27 cellular contexts compared by ENCODE assay signal in genomic region chr17:79597996-79598557, GRCh38. TPM values are rescaled to one million over a fixed set of nuclear protein-coding genes. Genes with fewer than 3 reads are reported as not detected.
DNase-seq lines count a peak whose midpoint lies in the region; ATAC-seq, FAIRE-seq and TF ChIP-seq lines count a peak whose summit lies in the region.
"Had no signal": no experiment of that assay in that cellular context is flagged by ENCODE, and none has a peak within 500 bp of the region (broad histone marks: within the 10 kb centered on the region; RNA-seq: fewer than 3 reads in every experiment).

No MANE protein-coding gene starts in this region.

- H3K4me3 ChIP-seq in BLaER1 (no peak overlapping the region), HCT116 (replicated peaks in 1 of 2; ENCODE audit: low read depth in 1 of 2, low read length in 2 of 2) (no peak overlapping the region), GM12878 (no peak overlapping the region)
- H3K4me3 ChIP-seq: GM23248, MG63 had no signal

- peaks cover 32% of the 10 kb centered on the region for H3K27me3 ChIP-seq in BLaER1
- H3K27me3 ChIP-seq in HCT116 (ENCODE audit: insufficient read depth, low read length) = peaks cover 79% of the 10 kb centered on the region
- peaks cover 0 to 6% of the 10 kb centered on the region in 2 experiments; a peak in 2 of 4 replicates for H3K27me3 ChIP-seq in GM12878 (replicated peaks in 1 of 2; ENCODE audit: control insufficient read depth in 2 of 2, insufficient read depth in 2 of 2, low read length in 1 of 2)

- peaks cover 59% of the 10 kb centered on the region for H3K4me1 ChIP-seq in BLaER1
- no peaks in the 10 kb centered on the region for H3K4me1 ChIP-seq in HCT116 (ENCODE audit: control insufficient read depth in 1 of 2, insufficient read depth in 2 of 2, low read length in 2 of 2)
- no peaks in the 10 kb centered on the region for H3K4me1 ChIP-seq in GM12878 (ENCODE audit: control insufficient read depth, insufficient read depth, low read length)

- in situ Hi-C loops in GM12878 (cut with MboI) = no loop called here

- H3K27ac ChIP-seq in BLaER1 (no peak overlapping the region), HCT116 (ENCODE audit: low read depth, low read length) (no peak overlapping the region), GM12878 (ENCODE audit: control insufficient read depth, insufficient read depth) (no peak overlapping the region)
- H3K27ac ChIP-seq: GM23248 had no signal

- no peak for DNase-seq in HCT116 (ENCODE audit: low read depth, low spot score)
- DNase-seq in GM12878 (ENCODE audit: low read depth, low spot score) = no peak
- peak; percentile 60 for DNase-seq in left kidney (ENCODE audit: low read depth, low spot score)
- DNase-seq in effector CD8-positive, alpha-beta T cell (lab: John Stamatoyannopoulos, UW) = no peak
- DNase-seq in HuH-7.5 (ENCODE audit: low spot score) = no peak
- no peak for DNase-seq in DMS153 treated with DMSO at 0.1 percent for 48 hours (lab: John Stamatoyannopoulos, UW; ENCODE audit: unreplicated experiment)
- DNase-seq: EL; GM23248; HCEC 1CT; Kasumi-1; MG63; NCI-H1048; NCI-H1417 treated with DMSO at 0.1 percent for 48 hours; NCI-H187 treated with DMSO at 0.1 percent for 48 hours; NCI-H2227 treated with DMSO at 0.1 percent for 48 hours; NCI-H510A; NK-92 treated with Interleukin-12 subunit alpha and Interleukin-12 subunit beta, amount 100 ng/mL, for 24 hours; SIG-M5; T-cell had no signal

- no peak overlapping the region for H2AFZ ChIP-seq in HCT116 (ENCODE audit: low read depth, low read length, poor library complexity, severe bottlenecking)
- H2AFZ ChIP-seq in GM12878 (ENCODE audit: control insufficient read depth, low read depth, low read length) = no peak overlapping the region
- H2AFZ ChIP-seq: GM23248 had no signal

- CTCF ChIA-PET in HCT116 (lab: Charles Lee) = no interaction called here
- CTCF ChIA-PET in GM12878 (lab: Yijun Ruan, JAX) = no interaction called here

- H3K9ac ChIP-seq in BLaER1 (no peak overlapping the region), HCT116 (ENCODE audit: low read length) (no peak overlapping the region), GM12878 (ENCODE audit: control insufficient read depth, insufficient read depth, low read length) (no peak overlapping the region)
- H3K9ac ChIP-seq: GM23248 had no signal

- peak; percentile 18 to 36 (median 29); a peak in 4 of 6 replicates for TF ChIP-seq CTCF in HCT116 (IDR thresholded peaks at IDR 0.05 in 2 of 3, conservative IDR thresholded peaks at IDR 0.05 in 1 of 3; ENCODE audit: borderline replicate concordance in 1 of 3, insufficient read depth in 1 of 3, low read depth in 2 of 3, low read length in 2 of 3)
- no peak for TF ChIP-seq CTCF in GM12878 (IDR thresholded peaks at IDR 0.05 in 2 of 3, conservative IDR thresholded peaks at IDR 0.05 in 1 of 3; ENCODE audit: control insufficient read depth in 2 of 3, extremely low read depth in 1 of 3, insufficient read depth in 1 of 3, low read depth in 3 of 3, low read length in 3 of 3)

- BruUV-seq in HCT116 (replicated peaks; lab: Mats Ljungman, UMichigan) = no TSS peak
- BruUV-seq in GM12878 (replicated peaks; lab: Mats Ljungman, UMichigan) = no TSS peak

- FAIRE-seq in GM12878 (lab: Jason Lieb, UNC) = no peak
- FAIRE-seq: A204.1, D721Med, HTR-8/SVneo had no signal

- SMC1A ChIA-PET in GM12878 (lab: Charles Lee; ENCODE audit: uncharacterized antibody, unreplicated experiment) = no interaction called here

- no peaks in the 10 kb centered on the region for H3K79me2 ChIP-seq in HCT116 (ENCODE audit: insufficient read depth, low read length)
- no peaks in the 10 kb centered on the region for H3K79me2 ChIP-seq in GM12878 (ENCODE audit: control insufficient read depth, insufficient read depth, low read length)

- TF ChIP-seq POLR2A in HCT116 (IDR thresholded peaks at IDR 0.05; ENCODE audit: borderline replicate concordance, extremely low read depth, insufficient read depth, insufficient read length) (no peak), GM12878 (IDR thresholded peaks at IDR 0.05; ENCODE audit: low read depth, low read length) (no peak)

- no peak for TF ChIP-seq EP300 in GM12878 (IDR thresholded peaks at IDR 0.05; ENCODE audit: borderline replicate concordance in 1 of 2, control insufficient read depth in 1 of 2, low read depth in 2 of 2, low read length in 2 of 2)

- WGBS in GM12878 (ENCODE audit: insufficient coverage, insufficient replicate concordance, low lambda C conversion rate, missing lambda C conversion rate) = 44% methylated on average over 12 of the region's 12 CpGs

- RAD21 ChIA-PET in HCT116 (lab: Charles Lee; ENCODE audit: low non-redundant PET in 1 of 2, low total read pairs in 2 of 2, uncharacterized antibody in 2 of 2, unreplicated experiment in 2 of 2) (no interaction called here), GM12878 (lab: Charles Lee; ENCODE audit: unreplicated experiment) (no interaction called here)

- peak; percentile 75 for ATAC-seq in HCT116
- ATAC-seq in GM12878 = no peak
- ATAC-seq in GM19467 (IDR thresholded peaks at IDR 0.05; ENCODE audit: unreplicated experiment) = no peak
- ATAC-seq: SK-N-SH treated with all-trans-retinoic acid at 6 μM for 48 hours, T-cell had no signal

- intact Hi-C loops in HCT116 (cut with micrococcal nuclease) (no loop called here), GM12878 (cut with micrococcal nuclease; ENCODE audit: unreplicated experiment) (no loop called here)

- TF ChIP-seq RAD21 in HCT116 (IDR thresholded peaks at IDR 0.05; ENCODE audit: low read depth) (peak; percentile 39; the same call in 1 of the 2 replicates), GM12878 (IDR thresholded peaks at IDR 0.05; ENCODE audit: insufficient read depth, low read depth, low read length) (no peak)

- POLR2A ChIA-PET in HCT116 (lab: Charles Lee) = no interaction called here
- POLR2A ChIA-PET in GM12878 (lab: Charles Lee) = no interaction called here

- no peaks in the 10 kb centered on the region for H3K36me3 ChIP-seq in BLaER1
- H3K36me3 ChIP-seq in HCT116 (ENCODE audit: control insufficient read depth in 1 of 2, insufficient read depth in 2 of 2, low read length in 2 of 2) = no peaks in the 10 kb centered on the region
- H3K36me3 ChIP-seq in GM12878 (ENCODE audit: control insufficient read depth in 2 of 2, insufficient read depth in 2 of 2, low read length in 1 of 2) = no peaks in the 10 kb centered on the region
- H3K36me3 ChIP-seq: MG63 had no signal

- H4K20me1 ChIP-seq in BLaER1 = peaks cover 6% of the 10 kb centered on the region; the same call in 1 of the 2 replicates
- no peaks in the 10 kb centered on the region for H4K20me1 ChIP-seq in HCT116 (ENCODE audit: insufficient read depth)
- H4K20me1 ChIP-seq in GM12878 (ENCODE audit: control insufficient read depth, insufficient read depth) = no peaks in the 10 kb centered on the region

- H3K9me3 ChIP-seq in BLaER1 = no peaks in the 10 kb centered on the region
- no peaks in the 10 kb centered on the region for H3K9me3 ChIP-seq in HCT116 (ENCODE audit: control insufficient read depth in 1 of 2, insufficient read depth in 1 of 2, low read depth in 1 of 2, low read length in 2 of 2)
- H3K9me3 ChIP-seq in GM12878 (replicated peaks; ENCODE audit: control insufficient read depth, insufficient read depth, low read length) = no peaks in the 10 kb centered on the region
- H3K9me3 ChIP-seq: MG63 had no signal

- no peaks in the 10 kb centered on the region for H3K9me2 ChIP-seq in HCT116 (ENCODE audit: insufficient read depth)

- H3K4me2 ChIP-seq in BLaER1 (peak overlapping the region; percentile 36), HCT116 (ENCODE audit: low read length) (no peak overlapping the region), GM12878 (ENCODE audit: control insufficient read depth, insufficient read depth) (no peak overlapping the region)

TF ChIP-seq in GM12878, 131 proteins besides CTCF, POLR2A, EP300 and RAD21 (continues in another document):
- TF ChIP-seq BHLHE40 (IDR thresholded peaks at IDR 0.05; ENCODE audit: borderline replicate concordance in 1 of 2, low read depth in 2 of 2, low read length in 1 of 2) (0 out of 4 replicates have a peak, but pooled peaks of 1 of the 2 experiments have one; percentile 21), PBX3 (IDR thresholded peaks at IDR 0.05; ENCODE audit: insufficient replicate concordance, low read depth, low read length) (peak; percentile 20)

RNA-seq across cellular contexts. Expression of gene RBFOX3, which starts 12.8 kb away (rescaled TPM):
- not detected for total RNA-seq in HCT116 (2021; ENCODE audit: unreplicated experiment)
- polyA plus RNA-seq in HCT116 (2012) = 0.49 and 0.51 TPM in 2 replicates
- total RNA-seq in GM12878 (2013; cell fraction: nucleolus; rRNA removed) = 0.38 and 5.3 TPM in 2 replicates
- total RNA-seq in GM12878 (2014; rRNA removed) = not detected in 2 replicates
- total RNA-seq in GM12878 (2014; rRNA removed; fragmentation: Illumina TruSeq; extraction: Trizol) = not detected in 2 replicates
- total RNA-seq in GM12878 (2021) = not detected in 2 replicates
- polyA plus RNA-seq in GM12878 (2011; ENCODE audit: low read depth) = 0.16 TPM
- 0.04 and 0.10 TPM in 2 replicates for polyA plus RNA-seq in GM12878 (2011; rRNA removed)
- 0.09 and 0.10 TPM in 2 replicates for polyA plus RNA-seq in GM12878 (2011; cell fraction: cytosol; rRNA removed)
- polyA plus RNA-seq in GM12878 (2011; cell fraction: nucleus; rRNA removed) = 0.13 TPM in 1 of 2 replicates, not detected in the other
- polyA plus RNA-seq in GM12878 (2012) = 0.31 and 0.62 TPM in 2 replicates
- not detected in 2 replicates for polyA plus RNA-seq in GM12878 (2014; fragmentation: Illumina TruSeq; extraction: Trizol)
- polyA plus RNA-seq in GM12878 (2014; fragmentation: Nextera tagmentation; extraction: Ambion mirVana) = not detected
- not detected in 2 replicates for polyA plus RNA-seq in GM12878 (2014; rRNA removed)
- polyA plus RNA-seq in GM12878 (2016; fragmentation: Nextera tagmentation; extraction: Ambion mirVana) = under 1 TPM; 0.11 to 0.19 TPM
- 0.05 TPM in 1 of 2 replicates, not detected in the other for polyA minus RNA-seq in GM12878 (2011; rRNA and poly(A)+ RNA removed)
- not detected in 2 replicates for polyA minus RNA-seq in GM12878 (2011; cell fraction: cytosol; rRNA and poly(A)+ RNA removed)
- polyA minus RNA-seq in GM12878 (2011; cell fraction: nucleus; rRNA and poly(A)+ RNA removed) = not detected in 2 replicates
- total RNA-seq: GM23248, T-cell had no signal
- polyA plus RNA-seq: CD14-positive monocyte, GM23248, IgD-negative memory B cell had no signal

Comparison
In these comparisons a context has a peak if more than half of its experiments do, and no peak if none do; other contexts are left out.
1. CTCF ChIP-seq: peak in HCT116 (3 of 3); none in GM12878 (0 of 3).